Comparison of ENCODE assay signal across 7 cellular contexts in the genomic region with DNA sequence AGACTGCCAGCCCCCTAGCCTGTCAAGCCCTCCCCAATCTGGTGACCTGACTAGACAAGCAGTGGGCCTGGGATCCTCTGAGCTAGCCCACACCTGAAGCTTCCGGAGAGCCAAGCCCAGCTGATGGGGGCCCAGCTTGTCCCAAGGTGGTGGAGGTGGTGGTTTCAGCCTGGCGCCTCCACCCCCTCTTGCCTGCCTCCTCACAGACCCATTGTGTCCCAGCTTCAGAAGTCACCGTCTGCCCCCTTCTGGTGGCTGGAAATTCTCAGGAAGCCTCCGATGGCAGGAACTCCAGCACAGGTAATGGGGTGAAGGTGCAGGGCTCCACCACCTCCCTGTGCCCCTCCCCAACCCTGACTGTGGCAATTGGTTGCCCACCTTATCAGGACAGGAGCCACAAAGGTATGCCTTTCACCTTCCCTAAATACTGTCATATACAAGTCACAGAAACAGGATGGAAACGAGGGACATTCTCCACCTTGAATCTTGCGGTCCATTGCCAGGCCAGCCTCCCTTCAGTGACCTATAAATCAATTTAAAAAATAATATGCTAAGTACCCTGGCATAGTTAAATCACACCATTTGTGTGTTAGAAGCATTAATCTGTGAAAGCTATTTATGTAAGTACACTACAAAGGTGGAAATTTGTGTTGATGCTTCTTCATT.
A peak's percentile ranks its signal among the peaks of the same experiment; 100 is the strongest.
DNase-seq lines count a peak whose midpoint lies in the region; ATAC-seq and TF ChIP-seq lines count a peak whose summit lies in the region.

No MANE protein-coding gene starts in this region.

- H2BK120ac ChIP-seq in mesenchymal stem cell (ENCODE audit: low read depth, low read length) = no peak overlapping the region

- H4K8ac ChIP-seq in mesenchymal stem cell (ENCODE audit: low read length) = no peak overlapping the region

- no peak overlapping the region for H3K18ac ChIP-seq in mesenchymal stem cell (ENCODE audit: low read depth in 1 of 2, low read length in 2 of 2)

- no peak overlapping the region for H2AK5ac ChIP-seq in mesenchymal stem cell (ENCODE audit: low read length, severe bottlenecking)

- no peak overlapping the region for H4K91ac ChIP-seq in mesenchymal stem cell (ENCODE audit: low read length)

- no peak overlapping the region for H3K14ac ChIP-seq in mesenchymal stem cell (ENCODE audit: low read length in 2 of 2)

- peaks cover 2% of the 10 kb centered on the region for H3K4me1 ChIP-seq in mesenchymal stem cell (ENCODE audit: control insufficient read depth, insufficient read depth, low read depth, low read length)

- H3K9ac ChIP-seq in mesenchymal stem cell (ENCODE audit: low read length) = no peak overlapping the region

- H3K27ac ChIP-seq in WERI-Rb-1 (no peak overlapping the region), mesenchymal stem cell (ENCODE audit: low read length, poor library complexity, severe bottlenecking) (no peak overlapping the region)

- no peak overlapping the region for H2AFZ ChIP-seq in mesenchymal stem cell (ENCODE audit: low read depth, low read length)

- WGBS in mesenchymal stem cell = 22% methylated on average over 5 of the region's 6 CpGs

- DNase-seq in NCI-H1092 (lab: John Stamatoyannopoulos, UW) (peak; percentile 45), WERI-Rb-1 (peak; percentile 88), mesenchymal stem cell (peak; percentile 41)
- peak; percentile 13 for DNase-seq in effector CD8-positive, alpha-beta T cell (lab: John Stamatoyannopoulos, UW)
- peak; percentile 0 to 5 for DNase-seq in stimulated activated CD8-positive, alpha-beta memory T cell treated with anti-CD3 and anti-CD28 coated beads, Interleukin-7, amount 100 ng/mL, for 4 hours (ENCODE audit: low read depth in 2 of 2)

- H3K4ac ChIP-seq in mesenchymal stem cell (ENCODE audit: low read depth in 1 of 2, low read length in 2 of 2) = no peak overlapping the region

- ATAC-seq in HG03280 (IDR thresholded peaks at IDR 0.05; ENCODE audit: unreplicated experiment) = no peak

- H3K27me3 ChIP-seq in WERI-Rb-1 (ENCODE audit: insufficient read depth, low read depth, severe bottlenecking) (no peaks in the 10 kb centered on the region), mesenchymal stem cell (ENCODE audit: control insufficient read depth in 1 of 2, insufficient read depth in 1 of 2, low read length in 2 of 2) (peaks cover 13 to 32% of the 10 kb centered on the region in 2 experiments)

- no peaks in the 10 kb centered on the region for H3K79me1 ChIP-seq in mesenchymal stem cell (replicated peaks; ENCODE audit: low read length, poor library complexity, severe bottlenecking)

- TF ChIP-seq CTCF in GM12872 (IDR thresholded peaks at IDR 0.05; ENCODE audit: insufficient read depth, low read depth, low read length) = peak; percentile 65
- TF ChIP-seq CTCF in WERI-Rb-1 (IDR thresholded peaks at IDR 0.05; ENCODE audit: low read depth, low read length) = peak; percentile 81

- H3K23ac ChIP-seq in mesenchymal stem cell (ENCODE audit: low read length in 2 of 2) = no peak overlapping the region

- no peak overlapping the region for H2BK15ac ChIP-seq in mesenchymal stem cell (ENCODE audit: low read depth, poor library complexity, severe bottlenecking)

- no peak overlapping the region for H3K4me2 ChIP-seq in mesenchymal stem cell (ENCODE audit: low read length, poor library complexity, severe bottlenecking)

- H3K9me3 ChIP-seq in WERI-Rb-1 (ENCODE audit: severe bottlenecking) (no peaks in the 10 kb centered on the region), mesenchymal stem cell (ENCODE audit: control insufficient read depth, low read length) (no peaks in the 10 kb centered on the region)

- no peaks in the 10 kb centered on the region for H3K36me3 ChIP-seq in WERI-Rb-1
- no peaks in the 10 kb centered on the region for H3K36me3 ChIP-seq in mesenchymal stem cell (ENCODE audit: control insufficient read depth in 1 of 2, insufficient read depth in 2 of 2, low read depth in 1 of 2, low read length in 2 of 2)

- H2BK5ac ChIP-seq in mesenchymal stem cell (ENCODE audit: low read depth, low read length, poor library complexity, severe bottlenecking) = no peak overlapping the region

- H3K4me3 ChIP-seq in WERI-Rb-1 (ENCODE audit: low read depth, low read length) (no peak overlapping the region), mesenchymal stem cell (ENCODE audit: insufficient read depth in 1 of 2, low read depth in 1 of 2, low read length in 2 of 2) (no peak overlapping the region)

- no peak overlapping the region for H2BK12ac ChIP-seq in mesenchymal stem cell (ENCODE audit: low read length in 2 of 2)

Comparison
In these comparisons a context has a peak if more than half of its experiments do, and no peak if none do; other contexts are left out.
1. DNase-seq: peak in every context shown above with its lines; median percentile 88 in WERI-Rb-1; 45 in NCI-H1092; 41 in mesenchymal stem cell; 13 in effector CD8-positive, alpha-beta T cell; 2 in stimulated activated CD8-positive, alpha-beta memory T cell treated with anti-CD3 and anti-CD28 coated beads, Interleukin-7, amount 100 ng/mL, for 4 hours.